8 cellular contexts compared by ENCODE assay signal in genomic region chr11:73596547-73596946, GRCh38. TPM values are rescaled to one million over a fixed set of nuclear protein-coding genes. Genes with fewer than 3 reads are reported as not detected.
DNase-seq lines count a peak whose midpoint lies in the region; ATAC-seq and TF ChIP-seq lines count a peak whose summit lies in the region.

No MANE protein-coding gene starts in this region.

- H3K36me3 ChIP-seq in DND-41 (ENCODE audit: insufficient read depth, low read length) (no peaks in the 10 kb centered on the region), MG63 (no peaks in the 10 kb centered on the region), osteoblast (ENCODE audit: insufficient read depth, low read length) (no peaks in the 10 kb centered on the region)

- H3K4me3 ChIP-seq in DND-41 (ENCODE audit: low read depth in 1 of 2, low read length in 2 of 2): peak overlapping the region in 1 of 2 experiments; percentile 81; a peak in 3 of 4 replicates
- H3K4me3 ChIP-seq in MG63: peak overlapping the region; percentile 81
- H3K4me3 ChIP-seq in coronary artery: peak overlapping the region; percentile 94
- H3K4me3 ChIP-seq in osteoblast (ENCODE audit: insufficient read depth, low read length): peak overlapping the region; percentile 82

- H3K9ac ChIP-seq in DND-41 (ENCODE audit: low read depth, low read length): peak overlapping the region; percentile 69; the same call in 1 of the 2 replicates

- H4K20me1 ChIP-seq in DND-41 (ENCODE audit: insufficient read depth, low read length) (no peaks in the 10 kb centered on the region), osteoblast (ENCODE audit: insufficient read depth, low read length) (peaks cover 25% of the 10 kb centered on the region)

- H2AFZ ChIP-seq in DND-41 (ENCODE audit: low read depth, low read length): no peak overlapping the region
- H2AFZ ChIP-seq in osteoblast (ENCODE audit: low read length): no peak overlapping the region

- DNase-seq in DND-41: no peak
- DNase-seq in MG63: no peak
- no peak for DNase-seq in coronary artery (ENCODE audit: low spot score)
- DNase-seq in osteoblast (ENCODE audit: insufficient read length, low spot score, missing footprints): peak; percentile 13
- no peak for DNase-seq in Ammon's horn (ENCODE audit: low spot score)
- DNase-seq in NCI-H2029 (lab: John Stamatoyannopoulos, UW): no peak
- DNase-seq in GM19240 (ENCODE audit: insufficient read length, low spot score): no peak

- peaks cover 62% of the 10 kb centered on the region for H3K79me2 ChIP-seq in DND-41 (ENCODE audit: insufficient read depth, low read length)
- peaks cover 56% of the 10 kb centered on the region for H3K79me2 ChIP-seq in osteoblast (ENCODE audit: insufficient read depth, low read length)

- no peaks in the 10 kb centered on the region for H3K27me3 ChIP-seq in DND-41 (ENCODE audit: insufficient read depth, low read length, poor library complexity)
- no peaks in the 10 kb centered on the region for H3K27me3 ChIP-seq in MG63
- H3K27me3 ChIP-seq in osteoblast (ENCODE audit: insufficient read depth, low read length): no peaks in the 10 kb centered on the region

- ATAC-seq in DND-41 (ENCODE audit: insufficient read depth, low read depth): no peak
- no peak for ATAC-seq in activated CD4-positive, CD25-positive, alpha-beta regulatory T cell treated with anti-CD3 and anti-CD28 coated beads, Interleukin-2, amount 50 U/mL, for 24 hours

- TF ChIP-seq CTCF in DND-41 (IDR thresholded peaks at IDR 0.05; ENCODE audit: borderline replicate concordance, extremely low read depth, low read length, poor library complexity, severe bottlenecking) (no peak), coronary artery (IDR thresholded peaks at IDR 0.05) (no peak), osteoblast (IDR thresholded peaks at IDR 0.05; ENCODE audit: extremely low read depth, low read depth, low read length) (no peak)

- peak overlapping the region; percentile 81 for H3K4me2 ChIP-seq in DND-41 (ENCODE audit: insufficient read depth, low read length)
- peak overlapping the region; percentile 91 for H3K4me2 ChIP-seq in osteoblast (ENCODE audit: insufficient read depth, low read length)

- peaks cover 37% of the 10 kb centered on the region for H3K4me1 ChIP-seq in DND-41 (ENCODE audit: insufficient read depth, low read length)
- H3K4me1 ChIP-seq in osteoblast (ENCODE audit: insufficient read depth, low read length): peaks cover 14% of the 10 kb centered on the region

- no peak overlapping the region for H3K27ac ChIP-seq in DND-41 (ENCODE audit: low read length)
- no peak overlapping the region for H3K27ac ChIP-seq in coronary artery
- no peak overlapping the region for H3K27ac ChIP-seq in osteoblast (ENCODE audit: low read depth, low read length)

- H3K9me3 ChIP-seq in DND-41 (ENCODE audit: insufficient read depth, low read length, severe bottlenecking) (no peaks in the 10 kb centered on the region), MG63 (no peaks in the 10 kb centered on the region), osteoblast (ENCODE audit: low read depth, low read length) (no peaks in the 10 kb centered on the region)

RNA-seq across cellular contexts. Expression of gene FAM168A, which starts 1.4 kb away (rescaled TPM):
- 10.7 and 15.3 TPM in 2 replicates for total RNA-seq in MG63 (2014; rRNA removed; shearing (Covaris generic); ENCODE audit: low replicate concordance)
- 28.2 and 30.9 TPM in 2 replicates for total RNA-seq in osteoblast

RNA-seq across cellular contexts. Expression of gene PLEKHB1, which starts 49.8 kb away (rescaled TPM):
- not detected in 2 replicates for total RNA-seq in MG63 (2014; rRNA removed; shearing (Covaris generic); ENCODE audit: low replicate concordance)
- total RNA-seq in osteoblast: 0.36 and 1.8 TPM in 2 replicates
